In genomic region chr7:135265637-135266036, GRCh38 we compare ENCODE assay signal across 1 cellular context.
TF ChIP-seq lines count a peak whose summit lies in the region.

No MANE protein-coding gene starts in this region.

TF ChIP-seq in HepG2, 621 proteins besides CTCF, POLR2A, EP300 and RAD21 (continued from another document):
- TF ChIP-seq HOXA5 (CRISPR knock-in tag; IDR thresholded peaks at IDR 0.05) = no peak
